8 cellular contexts compared by ENCODE assay signal in the genomic region with DNA sequence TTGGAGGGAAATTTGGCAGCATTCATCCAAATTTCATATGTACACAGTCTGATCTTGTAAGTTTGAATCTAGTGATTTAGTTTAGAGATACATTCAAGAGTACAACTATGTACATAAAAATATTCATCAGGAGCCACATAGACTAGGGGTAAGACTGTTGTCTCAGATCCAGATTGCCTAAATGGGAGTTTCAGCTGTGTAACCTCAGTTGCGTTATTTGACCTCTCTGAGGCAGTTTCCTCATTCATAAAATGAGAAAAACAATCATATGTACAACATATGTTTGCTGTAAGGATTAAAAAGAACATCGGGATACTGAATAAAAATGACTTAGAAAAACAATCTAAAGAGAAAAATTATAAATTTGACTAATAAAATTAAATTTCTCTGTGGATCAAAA.
"Had no signal": no experiment of that assay in that cellular context is flagged by ENCODE, and none has a peak within 500 bp of the region (broad histone marks: within the 10 kb centered on the region; RNA-seq: fewer than 3 reads in every experiment).

No MANE protein-coding gene starts in this region.

- H3K9me3 Mint-ChIP-seq: GM23338, H9, HFFc6 had no signal

- ATAC-seq: GM23338, HCT116 had no signal

- H3K4me1 ChIP-seq: HAP-1 had no signal

- H3K27ac ChIP-seq: GM23248 had no signal

- DNase-seq: GM23248, GOT3, H7, H9, HFFc6 had no signal

- H3K4me3 ChIP-seq: GM23248, GM23338, HAP-1 had no signal

- H3K27ac Mint-ChIP-seq: GM23338, H9, HFFc6 had no signal

- H3K36me3 ChIP-seq: HAP-1 had no signal
